Comparison of ENCODE assay signal across 15 cellular contexts in genomic region chr10:91974960-91975359, GRCh38. TPM values are rescaled to one million over a fixed set of nuclear protein-coding genes. Genes with fewer than 3 reads are reported as not detected.
A peak's percentile ranks its signal among the peaks of the same experiment; 100 is the strongest.
DNase-seq lines count a peak whose midpoint lies in the region; ATAC-seq and TF ChIP-seq lines count a peak whose summit lies in the region.
"Had no signal": no experiment of that assay in that cellular context is flagged by ENCODE, and none has a peak within 500 bp of the region (broad histone marks: within the 10 kb centered on the region; RNA-seq: fewer than 3 reads in every experiment).

No MANE protein-coding gene starts in this region.

- ATAC-seq in SK-N-SH treated with all-trans-retinoic acid at 6 μM for 48 hours (peak; percentile 59), heart right ventricle (no peak), GM19463 (IDR thresholded peaks at IDR 0.05; ENCODE audit: unreplicated experiment) (no peak)
- ATAC-seq: CD8-positive, alpha-beta T cell; GM23338; K562; left lobe of liver; T-cell had no signal

- no peak overlapping the region for H3K4me3 ChIP-seq in ACC112 (ENCODE audit: low read depth, low read length)
- no peak overlapping the region for H3K4me3 ChIP-seq in fibroblast of pulmonary artery (replicated peaks; ENCODE audit: low read depth, low read length)
- no peak overlapping the region for H3K4me3 ChIP-seq in heart right ventricle
- H3K4me3 ChIP-seq: esophagus muscularis mucosa, GM23338, K562 had no signal

- H3K27ac ChIP-seq in ACC112 (ENCODE audit: low read depth, low read length), result peak overlapping the region; percentile 26; the same call in 1 of the 2 replicates
- H3K27ac ChIP-seq in heart right ventricle, result no peak overlapping the region
- H3K27ac ChIP-seq: esophagus muscularis mucosa had no signal

- no peaks in the 10 kb centered on the region for H3K27me3 ChIP-seq in ACC112 (ENCODE audit: insufficient read depth, low read length)
- no peaks in the 10 kb centered on the region for H3K27me3 ChIP-seq in heart right ventricle
- H3K27me3 ChIP-seq: esophagus muscularis mucosa had no signal

- TF ChIP-seq CTCF in fibroblast of pulmonary artery (IDR thresholded peaks at IDR 0.05; ENCODE audit: low read length, missing control alignments), result no peak
- TF ChIP-seq CTCF in heart right ventricle (IDR thresholded peaks at IDR 0.05), result no peak

- H3K4me1 ChIP-seq in ACC112 (ENCODE audit: control insufficient read depth, insufficient read depth, low read length, unreplicated experiment) (peaks cover 19% of the 10 kb centered on the region), heart right ventricle (peaks cover 0 to 19% (median 5%) of the 10 kb centered on the region in 9 donors)

- intact Hi-C loops in posterior cingulate gyrus (cut with DNase I), result no loop called here
- intact Hi-C loops in heart right ventricle (cut with DNase I), result no loop called here

- peak; percentile 35 for DNase-seq in GM04503 (ENCODE audit: low read depth)
- DNase-seq in fibroblast of pulmonary artery (ENCODE audit: low read depth), result peak; percentile 66
- DNase-seq in posterior cingulate gyrus, result no peak
- DNase-seq in Kasumi-1 (lab: John Stamatoyannopoulos, UW), result no peak
- DNase-seq in heart right ventricle, result no peak
- DNase-seq: CD8-positive, alpha-beta T cell; NCI-H2081; T-cell had no signal

- WGBS in heart right ventricle, 2 donors, result 92 to 97% methylated on average over 2 of the region's 2 CpGs

- H3K36me3 ChIP-seq in ACC112 (ENCODE audit: insufficient read depth, low read length) (peaks cover 26% of the 10 kb centered on the region), heart right ventricle (peaks cover 0 to 54% (median 0%) of the 10 kb centered on the region in 9 donors)

- H2AFZ ChIP-seq in ACC112 (ENCODE audit: low read length, unreplicated experiment), result no peak overlapping the region
- H2AFZ ChIP-seq: GM23338 had no signal

- no peaks in the 10 kb centered on the region for H3K9me3 ChIP-seq in heart right ventricle
- H3K9me3 ChIP-seq: esophagus muscularis mucosa had no signal

- no peaks in the 10 kb centered on the region for H3K79me2 ChIP-seq in ACC112 (ENCODE audit: control insufficient read depth, insufficient read depth, low read length, unreplicated experiment)

TF ChIP-seq in SK-N-SH treated with all-trans-retinoic acid at 6 μM for 48 hours, 23 proteins besides CTCF, POLR2A, EP300 and RAD21:
- TF ChIP-seq ZNF70 (CRISPR knock-in tag; IDR thresholded peaks at IDR 0.05) (no peak), CSDC2 (CRISPR knock-in tag; IDR thresholded peaks at IDR 0.05) (no peak), GLIS3 (CRISPR knock-in tag; IDR thresholded peaks at IDR 0.05) (no peak), ZFP30 (CRISPR knock-in tag; IDR thresholded peaks at IDR 0.05) (no peak), ESRRG (CRISPR knock-in tag; IDR thresholded peaks at IDR 0.05) (no peak), ZNF8 (CRISPR knock-in tag; IDR thresholded peaks at IDR 0.05) (no peak), ARNTL (CRISPR knock-in tag; IDR thresholded peaks at IDR 0.05; ENCODE audit: borderline replicate concordance, low read depth) (no peak), ZFP3 (CRISPR knock-in tag; IDR thresholded peaks at IDR 0.05) (no peak), ZC3H10 (CRISPR knock-in tag; IDR thresholded peaks at IDR 0.05) (no peak)

RNA-seq across cellular contexts. Expression of gene BTAF1, which starts 51.4 kb away (rescaled TPM):
- total RNA-seq in heart right ventricle, result 10 to 100 TPM; 10.9 to 14.7 (median 12.4) TPM
- polyA plus RNA-seq in heart right ventricle, result 1 to 10 TPM; 4.3 to 8.5 TPM

Comparison
In these comparisons a context has a peak if more than half of its experiments do, and no peak if none do; other contexts are left out.
1. DNase-seq: peak in GM04503 (single experiment) and fibroblast of pulmonary artery (single experiment); none in posterior cingulate gyrus (0 of 10), Kasumi-1 (0 of 2) and heart right ventricle (0 of 2).